In genomic region chrX:135737361-135738071, GRCh38 we compare ENCODE assay signal across 1 cellular context.
TF ChIP-seq lines count a peak whose summit lies in the region.

No MANE protein-coding gene starts in this region.

TF ChIP-seq in SK-N-SH, 30 proteins besides CTCF, POLR2A, EP300 and RAD21 (continued from another document):
- TF ChIP-seq USF2 (IDR thresholded peaks at IDR 0.05; ENCODE audit: borderline replicate concordance, low read depth, low read length) (no peak), GABPA (IDR thresholded peaks at IDR 0.05; ENCODE audit: low read depth) (no peak), IRF3 (IDR thresholded peaks at IDR 0.05; ENCODE audit: low read depth, low read length) (no peak), REST (IDR thresholded peaks at IDR 0.05; ENCODE audit: low read depth, low read length) (no peak), GATA2 (CRISPR knock-in tag; IDR thresholded peaks at IDR 0.05) (no peak), PBX3 (IDR thresholded peaks at IDR 0.05) (no peak), FOSL2 (IDR thresholded peaks at IDR 0.05; ENCODE audit: borderline replicate concordance, low read depth) (no peak), CHD2 (IDR thresholded peaks at IDR 0.05; ENCODE audit: low read length, partially characterized antibody) (no peak)
TF ChIP-seq in SK-N-SH: peak in this region for 0.
